ENCODE assay signal across 15 cellular contexts in genomic region chr5:93681432-93681831, GRCh38. TPM values are rescaled to one million over a fixed set of nuclear protein-coding genes. Genes with fewer than 3 reads are reported as not detected.
DNase-seq lines count a peak whose midpoint lies in the region; ATAC-seq and TF ChIP-seq lines count a peak whose summit lies in the region.
"Had no signal": no experiment of that assay in that cellular context is flagged by ENCODE, and none has a peak within 500 bp of the region (broad histone marks: within the 10 kb centered on the region; RNA-seq: fewer than 3 reads in every experiment).

No MANE protein-coding gene starts in this region.

- H3K9me3 Mint-ChIP-seq in HFFc6: peaks cover 3% of the 10 kb centered on the region; the same call in 1 of the 2 replicates
- H3K9me3 Mint-ChIP-seq in mesothelial cell of epicardium: peaks cover 15% of the 10 kb centered on the region
- H3K9me3 Mint-ChIP-seq: activated naive CD4-positive, alpha-beta T cell treated with anti-CD3 and anti-CD28 coated beads, Interleukin-2, amount 50 U/mL, for 24 hours; dendritic cell treated with granulocyte-macrophage colony-stimulating factor and Interleukin-4, amounts not matched to agents 40 ng/mL and 50 ng/mL, for 4 days had no signal

- DNase-seq in BJ (ENCODE audit: low read depth) (no peak), HFFc6 (no peak), astrocyte of the cerebellum (ENCODE audit: low read depth) (no peak), mesothelial cell of epicardium (ENCODE audit: low spot score in 2 of 2, unreplicated experiment in 2 of 2) (no peak), HEK293T (ENCODE audit: extremely low spot score) (no peak), GM10248 (ENCODE audit: extremely low spot score) (no peak), NCI-H2107 (lab: John Stamatoyannopoulos, UW) (no peak)
- DNase-seq: NCI-H1417 treated with DMSO at 0.1 percent for 48 hours; right cardiac atrium; stimulated activated naive CD8-positive, alpha-beta T cell treated with anti-CD3 and anti-CD28 coated beads, Interleukin-15, Interleukin-2, amounts not matched to agents 100 U/mL and 50 U/mL, for 24 hours had no signal

- in situ Hi-C loops in astrocyte of the cerebellum (cut with HindIII; ENCODE audit: low sequenced_read_pairs): no loop called here

- no peak overlapping the region for H3K4me3 Mint-ChIP-seq in HFFc6
- H3K4me3 Mint-ChIP-seq in mesothelial cell of epicardium: no peak overlapping the region
- H3K4me3 Mint-ChIP-seq: activated naive CD4-positive, alpha-beta T cell treated with anti-CD3 and anti-CD28 coated beads, Interleukin-2, amount 50 U/mL, for 24 hours; CD14-positive monocyte; dendritic cell treated with granulocyte-macrophage colony-stimulating factor and Interleukin-4, amounts not matched to agents 40 ng/mL and 50 ng/mL, for 4 days; IgD-negative memory B cell had no signal

- H3K27ac Mint-ChIP-seq in HFFc6 (no peak overlapping the region), mesothelial cell of epicardium (peak overlapping the region; percentile 13)
- H3K27ac Mint-ChIP-seq: activated naive CD4-positive, alpha-beta T cell treated with anti-CD3 and anti-CD28 coated beads, Interleukin-2, amount 50 U/mL, for 24 hours; CD14-positive monocyte; dendritic cell treated with granulocyte-macrophage colony-stimulating factor and Interleukin-4, amounts not matched to agents 40 ng/mL and 50 ng/mL, for 4 days; IgD-negative memory B cell had no signal

- 0 out of 2 replicates have a peak, but pooled peaks have one; percentile 23 for TF ChIP-seq CTCF in BJ (IDR thresholded peaks at IDR 0.05; ENCODE audit: insufficient read depth, low read depth, low read length)
- peak; percentile 72 for TF ChIP-seq CTCF in HFFc6 (IDR thresholded peaks at IDR 0.05)
- peak; percentile 30 for TF ChIP-seq CTCF in astrocyte of the cerebellum (IDR thresholded peaks at IDR 0.05; ENCODE audit: low read depth, low read length, missing control alignments)
- TF ChIP-seq CTCF in mesothelial cell of epicardium (IDR thresholded peaks at IDR 0.05; ENCODE audit: unreplicated experiment): peak; percentile 63
- TF ChIP-seq CTCF in GM10248 (IDR thresholded peaks at IDR 0.05; ENCODE audit: control extremely low read depth, extremely low read depth, low read depth, missing control alignments): no peak

- POLR2A ChIA-PET in BJ (lab: Charles Lee) (no interaction called here), HEK293T (lab: Yijun Ruan, JAX) (no interaction called here), GM10248 (lab: Yijun Ruan, JAX) (no interaction called here)

- no peak for ATAC-seq in GM21723 (IDR thresholded peaks at IDR 0.05; ENCODE audit: unreplicated experiment)
- ATAC-seq: right cardiac atrium; stimulated activated naive CD8-positive, alpha-beta T cell treated with anti-CD3 and anti-CD28 coated beads, Interleukin-15, Interleukin-2, amounts not matched to agents 100 U/mL and 50 U/mL, for 24 hours had no signal

- CTCF ChIA-PET in BJ (lab: Yijun Ruan, JAX): interaction anchor here (0.6 to 1.5 kb wide), 5 partner anchors 9 to 255 kb away, joined by 3 to 6 read pairs (median 4); no protein-coding TSS in a partner anchor
- CTCF ChIA-PET in HEK293T (lab: Yijun Ruan, JAX): interaction anchor here (1.0 to 1.7 kb wide), 4 partner anchors 16 to 74 kb away, joined by 3 to 14 read pairs (median 5); no protein-coding TSS in a partner anchor
- CTCF ChIA-PET in GM10248 (lab: Yijun Ruan, JAX): no interaction called here

- H3K27me3 Mint-ChIP-seq in HFFc6 (ENCODE audit: insufficient read depth) (no peaks in the 10 kb centered on the region; the same call in none of the 2 replicates), mesothelial cell of epicardium (ENCODE audit: low read depth) (no peaks in the 10 kb centered on the region)
- H3K27me3 Mint-ChIP-seq: activated naive CD4-positive, alpha-beta T cell treated with anti-CD3 and anti-CD28 coated beads, Interleukin-2, amount 50 U/mL, for 24 hours; dendritic cell treated with granulocyte-macrophage colony-stimulating factor and Interleukin-4, amounts not matched to agents 40 ng/mL and 50 ng/mL, for 4 days; IgD-negative memory B cell had no signal

- no peaks in the 10 kb centered on the region for H3K27me3 ChIP-seq in BJ (ENCODE audit: control insufficient read depth, insufficient read depth, low read length)

- H3K4me3 ChIP-seq in BJ (ENCODE audit: low read depth, low read length): no peak overlapping the region
- no peak overlapping the region for H3K4me3 ChIP-seq in astrocyte of the cerebellum (ENCODE audit: low read depth, low read length)

- peaks cover 7% of the 10 kb centered on the region for H3K36me3 Mint-ChIP-seq in HFFc6 (ENCODE audit: low read depth)
- H3K36me3 Mint-ChIP-seq in mesothelial cell of epicardium: peaks cover 5% of the 10 kb centered on the region

- H3K4me1 Mint-ChIP-seq in HFFc6 (ENCODE audit: low read depth) (peaks cover 55% of the 10 kb centered on the region), mesothelial cell of epicardium (peaks cover 26% of the 10 kb centered on the region)
- H3K4me1 Mint-ChIP-seq: activated naive CD4-positive, alpha-beta T cell treated with anti-CD3 and anti-CD28 coated beads, Interleukin-2, amount 50 U/mL, for 24 hours; CD14-positive monocyte had no signal

- H3K36me3 ChIP-seq in BJ (ENCODE audit: control insufficient read depth, insufficient read depth, low read length): no peaks in the 10 kb centered on the region

TF ChIP-seq in HEK293T, 16 proteins besides CTCF, POLR2A, EP300 and RAD21:
- TF ChIP-seq L3MBTL2 (conservative IDR thresholded peaks at IDR 0.05) (no peak), ARNT (IDR thresholded peaks at IDR 0.05) (no peak), PKNOX1 (IDR thresholded peaks at IDR 0.05) (no peak), ELF4 (IDR thresholded peaks at IDR 0.05) (no peak), FOXK2 (IDR thresholded peaks at IDR 0.05) (no peak), ZNF384 (IDR thresholded peaks at IDR 0.05) (no peak), CTBP1 (IDR thresholded peaks at IDR 0.05; ENCODE audit: borderline replicate concordance) (no peak), LEF1 (IDR thresholded peaks at IDR 0.05; ENCODE audit: borderline replicate concordance) (no peak)

RNA-seq across cellular contexts. Expression of gene POU5F2, which starts 60.0 kb away (rescaled TPM):
- 0.04 and 0.06 TPM in 2 replicates for polyA plus RNA-seq in BJ (2011; rRNA removed)
- polyA minus RNA-seq in BJ (2011; rRNA and poly(A)+ RNA removed): 2.1 TPM in 2 replicates
- total RNA-seq in HFFc6 (2021; fragmentation: NEBNext Ultra II Directional; extraction: Animal tissue kit (Norgen Biotek cat#: 25700)): under 1 TPM; 0.05 to 0.12 (median 0.08) TPM
- 1.7 to 1.9 TPM (median 1.7 TPM) in 3 replicates for total RNA-seq in mesothelial cell of epicardium
